8 cellular contexts compared by ENCODE assay signal in the genomic region with DNA sequence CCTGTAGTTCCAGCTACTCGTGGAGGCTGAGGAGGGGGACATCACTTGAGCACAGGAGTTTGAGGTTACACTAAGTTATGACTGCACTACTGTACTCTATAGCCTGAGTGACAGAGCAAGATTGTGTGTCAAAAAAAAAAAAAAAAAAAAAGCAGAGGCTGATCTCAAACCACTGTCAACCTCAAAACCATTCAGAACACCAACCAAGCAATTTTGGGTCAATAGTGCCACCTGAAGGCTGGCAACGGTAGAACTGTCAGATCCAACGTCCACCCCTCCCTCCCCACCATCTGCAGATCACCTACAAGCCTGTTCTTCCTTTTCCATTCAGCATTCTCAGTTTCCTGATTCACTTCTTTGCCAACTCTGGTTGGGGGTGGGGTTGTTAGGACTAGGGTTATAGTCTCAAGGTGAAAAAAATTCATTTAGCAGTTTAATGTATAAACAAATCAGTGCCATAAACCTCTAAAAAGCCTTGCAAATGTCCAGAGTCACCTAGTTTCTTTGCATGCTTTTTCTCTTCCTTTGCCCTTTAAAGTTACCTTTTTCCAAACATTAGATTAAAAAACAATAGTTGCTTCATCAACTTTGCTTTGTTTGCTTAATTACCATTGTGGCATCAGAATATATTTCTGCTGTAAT. TPM values are rescaled to one million over a fixed set of nuclear protein-coding genes. Genes with fewer than 3 reads are reported as not detected.
DNase-seq lines count a peak whose midpoint lies in the region; ATAC-seq and TF ChIP-seq lines count a peak whose summit lies in the region.

No MANE protein-coding gene starts in this region.

- intact Hi-C loops in CD4-positive, alpha-beta memory T cell (cut with micrococcal nuclease), result loop anchor here (1.0 to 10.0 kb wide), 5 partner anchors 201 to 1237 kb away; a partner anchor contains a TSS

- no peak overlapping the region for H3K4me3 ChIP-seq in CD4-positive, alpha-beta memory T cell (ENCODE audit: low read length in 2 of 2)
- H3K4me3 ChIP-seq in SJSA1, result no peak overlapping the region
- no peak overlapping the region for H3K4me3 ChIP-seq in gastroesophageal sphincter

- no peak for TF ChIP-seq POLR2A in gastroesophageal sphincter (IDR thresholded peaks at IDR 0.05)

- H3K4me3 Mint-ChIP-seq in CD4-positive, alpha-beta memory T cell, result peak overlapping the region in 7 of 8 donors; percentile 31 to 67 (median 50)

- peaks cover 6% of the 10 kb centered on the region for H3K36me3 ChIP-seq in CD4-positive, alpha-beta memory T cell (ENCODE audit: insufficient read depth, low read length)
- H3K36me3 ChIP-seq in SJSA1, result peaks cover 31% of the 10 kb centered on the region
- H3K36me3 ChIP-seq in gastroesophageal sphincter, result peaks cover 0 to 38% of the 10 kb centered on the region in 2 donors

- POLR2A ChIA-PET in CD4-positive, alpha-beta memory T cell (lab: Charles Lee; ENCODE audit: partially characterized antibody), result interaction anchor here (0.7 to 4.0 kb wide), 4 partner anchors 88 to 201 kb away, joined by 3 to 42 read pairs (median 14); a partner anchor contains a TSS

- H3K27ac ChIP-seq in CD4-positive, alpha-beta memory T cell (ENCODE audit: low read depth, low read length), result peak overlapping the region; percentile 96
- H3K27ac ChIP-seq in SJSA1 (no peak overlapping the region), gastroesophageal sphincter (no peak overlapping the region)

- CTCF ChIA-PET in CD4-positive, alpha-beta memory T cell (lab: Charles Lee; ENCODE audit: partially characterized antibody), result interaction anchor here (0.7 to 8.0 kb wide), 16 partner anchors 12 to 494 kb away, joined by 3 to 196 read pairs (median 4); no protein-coding TSS in a partner anchor

- H3K9me3 ChIP-seq in CD4-positive, alpha-beta memory T cell (ENCODE audit: control insufficient read depth in 1 of 2, low read length in 2 of 2), result no peaks in the 10 kb centered on the region
- H3K9me3 ChIP-seq in SJSA1 (replicated peaks) (no peaks in the 10 kb centered on the region), gastroesophageal sphincter (no peaks in the 10 kb centered on the region)

- H3K4me1 Mint-ChIP-seq in CD4-positive, alpha-beta memory T cell, result peaks cover 21 to 42% (median 35%) of the 10 kb centered on the region in 4 donors

- peak; percentile 82 to 86 (median 83) for DNase-seq in CD4-positive, alpha-beta memory T cell
- peak; percentile 20 for DNase-seq in GM19240 (ENCODE audit: insufficient read length, low spot score)
- DNase-seq in Kasumi-1 (lab: John Stamatoyannopoulos, UW), result peak; percentile 37 to 54
- peak; percentile 52 to 54 for DNase-seq in SJSA1 (ENCODE audit: low read depth in 1 of 2, low spot score in 2 of 2)
- peak; percentile 63 for DNase-seq in activated gamma-delta T cell treated with anti-CD3 and anti-CD28 coated beads, Interleukin-2, amount 50 U/mL, for 16 hours (ENCODE audit: low read depth)
- DNase-seq in renal cortical epithelial cell (ENCODE audit: low read depth), result peak; percentile 67
- DNase-seq in HuH-7.5 (ENCODE audit: low spot score), result no peak

- no peaks in the 10 kb centered on the region for H3K27me3 ChIP-seq in CD4-positive, alpha-beta memory T cell (ENCODE audit: insufficient read depth, low read length)
- H3K27me3 ChIP-seq in SJSA1 (replicated peaks), result no peaks in the 10 kb centered on the region
- no peaks in the 10 kb centered on the region for H3K27me3 ChIP-seq in gastroesophageal sphincter

- H3K9me3 Mint-ChIP-seq in CD4-positive, alpha-beta memory T cell, result peaks cover 0 to 8% (median 2%) of the 10 kb centered on the region in 8 donors

- ATAC-seq in gastroesophageal sphincter, result no peak

- 24 to 25% methylated on average over 3 of the region's 3 CpGs for WGBS in gastroesophageal sphincter (ENCODE audit: low coverage in 1 of 2), 2 donors

- TF ChIP-seq EP300 in gastroesophageal sphincter (IDR thresholded peaks at IDR 0.05), result no peak

- H3K27ac Mint-ChIP-seq in CD4-positive, alpha-beta memory T cell, result peak overlapping the region; percentile 75 to 100 (median 88)

- peaks cover 20 to 32% of the 10 kb centered on the region in 2 donors for H3K36me3 Mint-ChIP-seq in CD4-positive, alpha-beta memory T cell

- no peaks in the 10 kb centered on the region for H3K27me3 Mint-ChIP-seq in CD4-positive, alpha-beta memory T cell

- H3K4me1 ChIP-seq in CD4-positive, alpha-beta memory T cell (ENCODE audit: insufficient read depth, low read length), result peaks cover 24% of the 10 kb centered on the region
- peaks cover 18% of the 10 kb centered on the region for H3K4me1 ChIP-seq in SJSA1 (replicated peaks)
- H3K4me1 ChIP-seq in gastroesophageal sphincter, result peaks cover 4 to 25% (median 7%) of the 10 kb centered on the region in 3 donors

- peak; percentile 24 to 45 (median 38) for TF ChIP-seq CTCF in gastroesophageal sphincter (IDR thresholded peaks at IDR 0.05)

RNA-seq across cellular contexts. Expression of a gene that starts 2.6 kb away (rescaled TPM):
- 10 to 100 TPM; 46.7 to 48.0 TPM for total RNA-seq in CD4-positive, alpha-beta memory T cell
- 10 to 100 TPM; 80.0 to 88.0 TPM for polyA plus RNA-seq in CD4-positive, alpha-beta memory T cell
- total RNA-seq in SJSA1 (2014; rRNA removed; shearing (Covaris generic)), result 30.7 and 49.5 TPM in 2 replicates
- 10 to 100 TPM; 13.4 to 27.6 (median 16.4) TPM for total RNA-seq in gastroesophageal sphincter
- 44.0 and 51.1 TPM in 2 replicates for total RNA-seq in renal cortical epithelial cell
